Comparison of ENCODE assay signal across 8 cellular contexts in the genomic region with DNA sequence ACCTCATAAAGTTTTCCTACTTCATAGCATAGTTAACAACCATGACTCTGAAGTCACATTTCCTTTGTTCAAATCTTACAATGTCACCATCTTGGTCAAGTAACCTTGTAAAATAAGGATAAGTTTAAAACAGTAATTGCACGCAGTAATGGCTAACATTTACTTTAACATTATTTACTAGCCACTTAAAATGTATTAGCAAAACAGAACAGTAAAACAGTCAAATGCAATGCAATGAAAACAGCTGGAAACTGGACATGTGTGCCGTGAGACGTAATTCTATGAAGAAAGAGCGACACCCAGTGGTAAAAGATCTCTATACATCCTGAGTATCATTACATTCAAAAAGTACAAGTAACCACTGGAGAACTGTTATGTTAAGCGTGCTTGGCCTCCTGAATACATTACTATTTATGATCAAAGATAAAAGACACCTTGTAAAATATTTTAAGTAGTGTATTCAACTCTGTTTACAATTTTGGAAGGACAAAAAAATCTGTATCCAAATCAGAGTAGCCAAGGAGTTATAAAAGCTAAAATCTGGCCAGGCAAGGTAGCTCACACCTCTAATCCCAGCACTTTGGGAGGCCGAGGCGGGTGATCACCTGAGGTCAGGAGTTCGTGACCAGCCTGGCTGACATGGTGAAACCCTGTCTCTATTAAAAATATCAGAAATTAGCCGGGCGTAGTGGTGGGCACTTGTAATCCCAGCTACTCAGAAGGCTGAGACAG. TPM values are rescaled to one million over a fixed set of nuclear protein-coding genes. Genes with fewer than 3 reads are reported as not detected.
DNase-seq lines count a peak whose midpoint lies in the region; ATAC-seq, FAIRE-seq and TF ChIP-seq lines count a peak whose summit lies in the region.

No MANE protein-coding gene starts in this region.

- H3K27ac Mint-ChIP-seq in mesothelial cell of epicardium = no peak overlapping the region

- no peak overlapping the region for H4K91ac ChIP-seq in H1 (replicated peaks; ENCODE audit: insufficient read length, low read length)

- peak; percentile 84 for TF ChIP-seq RAD21 in H1 (IDR thresholded peaks at IDR 0.05 in 1 of 2, conservative IDR thresholded peaks at IDR 0.05 in 1 of 2; ENCODE audit: low read depth in 2 of 2, low read length in 2 of 2)

- no peaks in the 10 kb centered on the region for H4K20me1 ChIP-seq in KMS-11 (ENCODE audit: insufficient read depth)
- H4K20me1 ChIP-seq in H1 (replicated peaks in 1 of 2; ENCODE audit: control insufficient read depth in 1 of 2, insufficient read depth in 2 of 2, low read length in 2 of 2) = peaks cover 0 to 1% of the 10 kb centered on the region in 2 experiments

- ATAC-seq in GM21367 (IDR thresholded peaks at IDR 0.05; ENCODE audit: unreplicated experiment) (peak; percentile 85), Panc1 (peak; percentile 96)

- H3K27me3 Mint-ChIP-seq in mesothelial cell of epicardium (ENCODE audit: low read depth) = no peaks in the 10 kb centered on the region

- H3K4ac ChIP-seq in H1 (replicated peaks; ENCODE audit: insufficient read length, low read depth, low read length) = no peak overlapping the region

- TF ChIP-seq CTCF in KMS-11 (conservative IDR thresholded peaks at IDR 0.05; ENCODE audit: low read depth, low read length) (peak; percentile 84), Panc1 (IDR thresholded peaks at IDR 0.05) (peak; percentile 83; the same call in 1 of the 2 replicates), H1 (IDR thresholded peaks at IDR 0.05; ENCODE audit: control extremely low read depth in 1 of 3, insufficient read depth in 1 of 3, low read depth in 1 of 3, low read length in 3 of 3) (peak in 2 of 3 experiments; percentile 61 to 76; a peak in 3 of 4 replicates), mesothelial cell of epicardium (IDR thresholded peaks at IDR 0.05; ENCODE audit: unreplicated experiment) (peak; percentile 70)

- no peak overlapping the region for H2BK15ac ChIP-seq in H1 (ENCODE audit: low read length)

- H3K4me3 ChIP-seq in KMS-11 (IDR thresholded peaks at IDR 0.05; ENCODE audit: insufficient read depth, low read depth, low read length) (no peak overlapping the region), Panc1 (ENCODE audit: low read depth in 2 of 2, low read length in 2 of 2) (no peak overlapping the region), H1 (ENCODE audit: extremely low read depth in 1 of 4, insufficient read depth in 2 of 4, low read depth in 3 of 4, low read length in 4 of 4) (no peak overlapping the region)

- intact Hi-C loops in Panc1 (cut with micrococcal nuclease; ENCODE audit: unreplicated experiment) = loop anchor here (5.0 kb wide), 2 partner anchors 163 to 958 kb away; no protein-coding TSS in a partner anchor

- H3K4me1 ChIP-seq in KMS-11 (ENCODE audit: low read depth, poor library complexity, severe bottlenecking) = peaks cover 4% of the 10 kb centered on the region
- no peaks in the 10 kb centered on the region for H3K4me1 ChIP-seq in Panc1 (ENCODE audit: control insufficient read depth, insufficient read depth, low read length)
- peaks cover 0 to 4% (median 0%) of the 10 kb centered on the region in 4 experiments; a peak in 2 of 7 replicates for H3K4me1 ChIP-seq in H1 (replicated peaks in 1 of 4; ENCODE audit: control insufficient read depth in 3 of 4, insufficient read depth in 4 of 4, low read length in 3 of 4)

- no peak overlapping the region for H4K5ac ChIP-seq in H1 (ENCODE audit: insufficient read length, low read depth, low read length)

- no peak for TF ChIP-seq POLR2A in H1 (IDR thresholded peaks at IDR 0.05; ENCODE audit: control extremely low read depth in 1 of 2, low read depth in 2 of 2, low read length in 2 of 2)

- no peaks in the 10 kb centered on the region for H3K9me3 Mint-ChIP-seq in mesothelial cell of epicardium

- DNase-seq in DMS79 treated with DMSO at 0.1 percent for 48 hours (lab: John Stamatoyannopoulos, UW) (peak; percentile 40), Panc1 (ENCODE audit: low read depth, low spot score) (peak; percentile 55), H1 (ENCODE audit: low read depth in 1 of 2, low spot score in 2 of 2) (no peak), mesothelial cell of epicardium (ENCODE audit: low spot score in 2 of 2, unreplicated experiment in 2 of 2) (no peak)
- DNase-seq in stimulated activated CD4-positive, alpha-beta T cell treated with anti-CD3 and anti-CD28 coated beads, Interleukin-4, amount 100 ng/mL, for 4 hours = no peak
- DNase-seq in activated CD8-positive, alpha-beta memory T cell treated with anti-CD3 and anti-CD28 coated beads, Interleukin-2, amount 50 U/mL, for 4 hours = no peak

- H3K27me3 ChIP-seq in KMS-11 (ENCODE audit: insufficient read depth, low read depth) = no peaks in the 10 kb centered on the region
- H3K27me3 ChIP-seq in Panc1 (ENCODE audit: control insufficient read depth, insufficient read depth, low read length) = no peaks in the 10 kb centered on the region
- no peaks in the 10 kb centered on the region for H3K27me3 ChIP-seq in H1 (replicated peaks in 1 of 4; ENCODE audit: control insufficient read depth in 3 of 4, extremely low read depth in 1 of 4, insufficient read depth in 3 of 4, low read length in 3 of 4)

- WGBS in H1 (ENCODE audit: extremely low coverage in 1 of 2, insufficient coverage in 1 of 2, insufficient read length in 1 of 2, insufficient replicate concordance in 2 of 2, low coverage in 1 of 2, low lambda C conversion rate in 2 of 2, missing lambda C conversion rate in 1 of 2), 2 experiments = 58% methylated on average over 10 of the region's 10 CpGs; no CpG with 5 or more reads in 1 of the 2 experiments

- no peak for TF ChIP-seq EP300 in H1 (IDR thresholded peaks at IDR 0.05; ENCODE audit: borderline replicate concordance in 1 of 2, low read depth in 2 of 2, low read length in 2 of 2)

- peaks cover 26% of the 10 kb centered on the region for H3K36me3 Mint-ChIP-seq in mesothelial cell of epicardium

- H3K23me2 ChIP-seq in H1 (ENCODE audit: low read depth, low read length) = no peaks in the 10 kb centered on the region

- in situ Hi-C loops in Panc1 (cut with HindIII; ENCODE audit: low pct_unique_long_range_greater_than_20kb, low sequenced_read_pairs) = no loop called here

- no peaks in the 10 kb centered on the region for H3K79me2 ChIP-seq in KMS-11 (ENCODE audit: insufficient read depth, low read depth)
- no peaks in the 10 kb centered on the region; a peak in 1 of 4 replicates for H3K79me2 ChIP-seq in H1 (ENCODE audit: control insufficient read depth in 1 of 2, insufficient read depth in 2 of 2, low read length in 2 of 2)

- H3K36me3 ChIP-seq in KMS-11 (ENCODE audit: insufficient read depth) (no peaks in the 10 kb centered on the region), Panc1 (ENCODE audit: control insufficient read depth, insufficient read depth, low read length) (peaks cover 4% of the 10 kb centered on the region; the same call in 1 of the 2 replicates), H1 (ENCODE audit: control insufficient read depth in 2 of 4, insufficient read depth in 4 of 4, low read length in 3 of 4) (peaks cover 5 to 20% (median 10%) of the 10 kb centered on the region in 4 experiments; a peak in 5 of 8 replicates)

- H2AK5ac ChIP-seq in H1 (ENCODE audit: low read depth, low read length) = no peak overlapping the region

- peak; percentile 78 for FAIRE-seq in H1 (lab: Jason Lieb, UNC)

- H4K8ac ChIP-seq in H1 (ENCODE audit: extremely low read depth, insufficient read depth, low read length) = no peak overlapping the region

- H3K14ac ChIP-seq in H1 (ENCODE audit: insufficient read length) = no peak overlapping the region

- H2AFZ ChIP-seq in KMS-11 (ENCODE audit: low read depth) (0 out of 2 replicates have a peak overlapping the region, but pooled peaks have one; percentile 32), H1 (ENCODE audit: low read length) (no peak overlapping the region)

- CTCF ChIA-PET in Panc1 (lab: Charles Lee) (interaction anchor here (0.6 to 1.3 kb wide), 5 partner anchors 11 to 828 kb away, joined by 3 to 5 read pairs (median 3); no protein-coding TSS in a partner anchor), H1 (lab: Charles Lee; ENCODE audit: partially characterized antibody) (interaction anchor here (0.6 to 4.3 kb wide), 21 partner anchors 12 to 974 kb away, joined by 3 to 46 read pairs (median 4); no protein-coding TSS in a partner anchor)

- H2BK20ac ChIP-seq in H1 (ENCODE audit: low read length) = no peak overlapping the region

- no peak overlapping the region for H2BK120ac ChIP-seq in H1 (replicated peaks; ENCODE audit: low read depth, low read length)

- peaks cover 5% of the 10 kb centered on the region for H3K4me1 Mint-ChIP-seq in mesothelial cell of epicardium

- no peak overlapping the region for H3K18ac ChIP-seq in H1 (ENCODE audit: extremely low read depth, low read length)

- H3K27ac ChIP-seq in KMS-11 (no peak overlapping the region), Panc1 (ENCODE audit: low read length) (no peak overlapping the region), H1 (ENCODE audit: low read depth, low read length) (no peak overlapping the region)

- H3K23ac ChIP-seq in H1 (ENCODE audit: insufficient read length) = no peak overlapping the region

- no peak overlapping the region for H2BK12ac ChIP-seq in H1 (ENCODE audit: low read depth, low read length)

- H3K9ac ChIP-seq in KMS-11 = no peak overlapping the region
- no peak overlapping the region for H3K9ac ChIP-seq in H1 (replicated peaks in 1 of 4; ENCODE audit: extremely low read depth in 1 of 4, low read depth in 3 of 4, low read length in 3 of 4)

- no peaks in the 10 kb centered on the region for H3K79me1 ChIP-seq in H1 (ENCODE audit: low read depth, low read length)

- H2BK5ac ChIP-seq in H1 (ENCODE audit: low read depth, low read length) = no peak overlapping the region

- no peak overlapping the region for H3K4me2 ChIP-seq in KMS-11
- no peak overlapping the region for H3K4me2 ChIP-seq in H1 (ENCODE audit: insufficient read depth in 1 of 2, low read depth in 2 of 2, low read length in 2 of 2)

- H3K56ac ChIP-seq in H1 (replicated peaks; ENCODE audit: insufficient read length, low read depth, low read length) = no peak overlapping the region

- BruUV-seq in Panc1 (replicated peaks; lab: Mats Ljungman, UMichigan) = no TSS peak

- no peak overlapping the region for H3K4me3 Mint-ChIP-seq in mesothelial cell of epicardium

- H3K9me3 ChIP-seq in Panc1 (ENCODE audit: control insufficient read depth, insufficient read depth, low read depth, low read length) = no peaks in the 10 kb centered on the region
- no peaks in the 10 kb centered on the region for H3K9me3 ChIP-seq in H1 (ENCODE audit: insufficient read depth in 2 of 2, low read depth in 1 of 2, low read length in 1 of 2)

- POLR2A ChIA-PET in Panc1 (lab: Charles Lee) = no interaction called here
- POLR2A ChIA-PET in H1 (lab: Charles Lee; ENCODE audit: partially characterized antibody) = interaction anchor here (0.6 to 1.4 kb wide), 4 partner anchors 9 to 358 kb away, joined by 3 to 8 read pairs (median 3); no protein-coding TSS in a partner anchor

RNA-seq across cellular contexts. Expression of a gene that starts 27.2 kb away (rescaled TPM):
- total RNA-seq in Panc1 (2021; ENCODE audit: unreplicated experiment) (45.5 TPM), mesothelial cell of epicardium (33.0 to 35.6 TPM (median 34.3 TPM) in 3 replicates)
- polyA plus RNA-seq in Panc1 (2012; ENCODE audit: insufficient read length) = 26.6 TPM
- 26.9 and 28.6 TPM in 2 replicates for total RNA-seq in H1 (2021; fragmentation: NEBNext Ultra II Directional; extraction: Animal tissue kit (Norgen Biotek cat#: 25700))
- 6.1 and 8.8 TPM in 2 replicates for polyA plus RNA-seq in H1 (2011; rRNA removed)
- 9.7 TPM for polyA plus RNA-seq in H1 (2011; cell fraction: cytosol; rRNA removed)
- 8.3 TPM for polyA plus RNA-seq in H1 (2011; cell fraction: nucleus; rRNA removed)
- 10.1 to 15.2 TPM (median 12.6 TPM) in 4 replicates for polyA plus RNA-seq in H1 (2012, experiment 1 of 2)
- polyA plus RNA-seq in H1 (2012, experiment 2 of 2) = 1.4 TPM
- polyA plus RNA-seq in H1 (2013, experiment 1 of 2) = 10.3 TPM
- 10.6 TPM for polyA plus RNA-seq in H1 (2013, experiment 2 of 2)
- 27.3 and 28.2 TPM in 2 replicates for polyA minus RNA-seq in H1 (2011; rRNA and poly(A)+ RNA removed)
- 12.6 TPM for polyA minus RNA-seq in H1 (2011; cell fraction: cytosol; rRNA and poly(A)+ RNA removed)
- 25.9 TPM for polyA minus RNA-seq in H1 (2011; cell fraction: nucleus; rRNA and poly(A)+ RNA removed)

Comparison
In these comparisons a context has a peak if more than half of its experiments do, and no peak if none do; other contexts are left out.
1. DNase-seq: peak in DMS79 treated with DMSO at 0.1 percent for 48 hours (single experiment) and Panc1 (single experiment); none in H1 (0 of 2), mesothelial cell of epicardium (0 of 2), stimulated activated CD4-positive, alpha-beta T cell treated with anti-CD3 and anti-CD28 coated beads, Interleukin-4, amount 100 ng/mL, for 4 hours (0 of 2) and activated CD8-positive, alpha-beta memory T cell treated with anti-CD3 and anti-CD28 coated beads, Interleukin-2, amount 50 U/mL, for 4 hours (single experiment).
2. Peak in every context shown above with its lines, with median percentiles within 50 percentile points of each other: CTCF ChIP-seq.